Comparison of ENCODE assay signal across 8 cellular contexts in the genomic region with DNA sequence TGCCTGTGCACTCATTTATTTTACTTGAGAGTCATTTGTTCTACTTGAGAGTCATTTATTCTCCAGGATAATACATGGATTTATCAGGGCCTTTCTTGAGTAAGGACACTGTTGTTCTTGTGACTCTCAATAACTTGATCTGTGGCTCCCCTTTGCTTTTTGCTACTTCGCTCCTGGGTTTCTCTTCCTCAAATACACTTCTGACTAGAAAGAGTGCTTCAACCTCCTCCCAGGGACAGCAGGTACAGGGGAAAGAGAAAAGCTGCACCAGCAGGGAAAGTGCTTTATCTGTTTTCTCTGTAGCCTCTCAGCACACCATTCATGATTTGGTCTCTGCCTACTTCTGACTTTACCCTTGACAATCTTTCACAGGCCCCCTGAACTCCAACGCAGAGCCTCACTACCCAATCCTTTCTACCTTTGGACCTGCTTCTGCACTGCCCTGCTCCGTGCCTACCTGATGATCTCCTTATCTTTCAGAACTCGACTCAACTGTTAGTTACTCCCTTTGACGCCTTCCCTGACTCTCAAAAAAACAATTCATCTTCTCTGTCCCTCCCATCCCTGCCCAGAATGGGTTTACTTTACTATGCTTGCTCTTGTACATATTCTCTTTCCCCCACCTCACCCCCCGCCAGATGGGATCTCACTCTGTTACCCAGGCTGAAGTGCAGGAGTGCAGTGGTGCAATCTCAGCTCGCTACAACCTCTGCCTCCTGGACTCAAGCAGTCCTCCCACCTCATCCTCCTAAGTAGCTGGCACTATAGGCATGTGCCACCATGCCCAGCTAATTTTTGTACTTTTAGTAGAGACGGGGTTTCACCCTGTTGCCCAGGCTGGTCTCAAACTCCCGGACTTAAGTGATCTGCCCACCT. TPM values are rescaled to one million over a fixed set of nuclear protein-coding genes. Genes with fewer than 3 reads are reported as not detected.
DNase-seq lines count a peak whose midpoint lies in the region; ATAC-seq, FAIRE-seq and TF ChIP-seq lines count a peak whose summit lies in the region.

No MANE protein-coding gene starts in this region.

- H3K27me3 Mint-ChIP-seq in T-helper 2 cell treated with Interferon-gamma antibody and Interleukin-4, amounts not matched to agents 5 μg/mL and 100 μg/mL, for 36 hours (ENCODE audit: low read depth), result peaks cover 14% of the 10 kb centered on the region
- peaks cover 19% of the 10 kb centered on the region for H3K27me3 Mint-ChIP-seq in activated naive CD8-positive, alpha-beta T cell treated with anti-CD3 and anti-CD28 coated beads, Interleukin-2, amount 10 ng/mL, durations not matched to agents 7 days and 5 days

- no peaks in the 10 kb centered on the region for H3K36me3 Mint-ChIP-seq in T-helper 2 cell treated with Interferon-gamma antibody and Interleukin-4, amounts not matched to agents 5 μg/mL and 100 μg/mL, for 36 hours (ENCODE audit: low read depth)
- no peaks in the 10 kb centered on the region for H3K36me3 Mint-ChIP-seq in activated naive CD8-positive, alpha-beta T cell treated with anti-CD3 and anti-CD28 coated beads, Interleukin-2, amount 10 ng/mL, durations not matched to agents 7 days and 5 days

- peak overlapping the region; percentile 76 for H3K4me3 Mint-ChIP-seq in T-helper 2 cell treated with Interferon-gamma antibody and Interleukin-4, amounts not matched to agents 5 μg/mL and 100 μg/mL, for 36 hours
- peak overlapping the region; percentile 78 for H3K4me3 Mint-ChIP-seq in activated naive CD8-positive, alpha-beta T cell treated with anti-CD3 and anti-CD28 coated beads, Interleukin-2, amount 10 ng/mL, durations not matched to agents 7 days and 5 days

- 74% methylated on average over 9 of the region's 9 CpGs for WGBS in esophagus muscularis mucosa

- no peaks in the 10 kb centered on the region for H3K9me3 Mint-ChIP-seq in T-helper 2 cell treated with Interferon-gamma antibody and Interleukin-4, amounts not matched to agents 5 μg/mL and 100 μg/mL, for 36 hours
- no peaks in the 10 kb centered on the region for H3K9me3 Mint-ChIP-seq in activated naive CD8-positive, alpha-beta T cell treated with anti-CD3 and anti-CD28 coated beads, Interleukin-2, amount 10 ng/mL, durations not matched to agents 7 days and 5 days

- POLR2A ChIA-PET in activated naive CD8-positive, alpha-beta T cell treated with anti-CD3 and anti-CD28 coated beads, Interleukin-2, amount 10 ng/mL, durations not matched to agents 7 days and 5 days (lab: Charles Lee), result interaction anchor here (1.0 to 1.6 kb wide), 4 partner anchors 15 to 51 kb away, joined by 3 to 4 read pairs (median 3); partner anchors contain the start of genes IGSF8 and PIGM

- TF ChIP-seq EP300 in esophagus muscularis mucosa (IDR thresholded peaks at IDR 0.05), result no peak

- H3K9me3 ChIP-seq in skeletal muscle satellite cell (replicated peaks; ENCODE audit: low read length) (no peaks in the 10 kb centered on the region), esophagus muscularis mucosa (no peaks in the 10 kb centered on the region), kidney (ENCODE audit: control insufficient read depth in 1 of 2, low read length in 2 of 2) (no peaks in the 10 kb centered on the region)

- DNase-seq in T-helper 2 cell treated with Interferon-gamma antibody and Interleukin-4, amounts not matched to agents 5 μg/mL and 100 μg/mL, for 36 hours (ENCODE audit: low spot score), result no peak
- DNase-seq in T-helper 2 cell, result no peak
- no peak for DNase-seq in activated naive CD8-positive, alpha-beta T cell treated with anti-CD3 and anti-CD28 coated beads, Interleukin-2, amount 10 ng/mL, durations not matched to agents 7 days and 5 days
- DNase-seq in LoVo (ENCODE audit: low spot score), result no peak
- no peak for DNase-seq in esophagus muscularis mucosa (ENCODE audit: extremely low spot score)
- no peak for DNase-seq in kidney

- H3K9ac ChIP-seq in skeletal muscle satellite cell (ENCODE audit: low read depth, low read length) (peak overlapping the region; percentile 6), kidney (ENCODE audit: low read length in 2 of 2) (no peak overlapping the region)

- peak overlapping the region; percentile 46 for H3K27ac Mint-ChIP-seq in T-helper 2 cell treated with Interferon-gamma antibody and Interleukin-4, amounts not matched to agents 5 μg/mL and 100 μg/mL, for 36 hours
- H3K27ac Mint-ChIP-seq in activated naive CD8-positive, alpha-beta T cell treated with anti-CD3 and anti-CD28 coated beads, Interleukin-2, amount 10 ng/mL, durations not matched to agents 7 days and 5 days, result peak overlapping the region; percentile 84

- H3K27me3 ChIP-seq in skeletal muscle satellite cell (ENCODE audit: control insufficient read depth, insufficient read depth, low read length), result peaks cover 58% of the 10 kb centered on the region
- no peaks in the 10 kb centered on the region for H3K27me3 ChIP-seq in esophagus muscularis mucosa

- H3K4me1 Mint-ChIP-seq in T-helper 2 cell treated with Interferon-gamma antibody and Interleukin-4, amounts not matched to agents 5 μg/mL and 100 μg/mL, for 36 hours (ENCODE audit: low read depth), result peaks cover 13% of the 10 kb centered on the region
- H3K4me1 Mint-ChIP-seq in activated naive CD8-positive, alpha-beta T cell treated with anti-CD3 and anti-CD28 coated beads, Interleukin-2, amount 10 ng/mL, durations not matched to agents 7 days and 5 days, result peaks cover 13% of the 10 kb centered on the region

- peaks cover 12% of the 10 kb centered on the region for H3K4me1 ChIP-seq in skeletal muscle satellite cell (ENCODE audit: control insufficient read depth, insufficient read depth, low read length)
- peaks cover 9 to 16% (median 14%) of the 10 kb centered on the region in 4 donors for H3K4me1 ChIP-seq in esophagus muscularis mucosa
- peaks cover 0 to 5% of the 10 kb centered on the region in 2 donors for H3K4me1 ChIP-seq in kidney (ENCODE audit: control insufficient read depth in 1 of 2, insufficient read depth in 1 of 2, low read depth in 1 of 2, low read length in 2 of 2)

- peak; percentile 45 for ATAC-seq in HG03280 (IDR thresholded peaks at IDR 0.05; ENCODE audit: unreplicated experiment)
- ATAC-seq in activated naive CD8-positive, alpha-beta T cell treated with anti-CD3 and anti-CD28 coated beads, Interleukin-2, amount 10 ng/mL, durations not matched to agents 7 days and 5 days (ENCODE audit: low read depth), result no peak

- H3K4me3 ChIP-seq in skeletal muscle satellite cell (ENCODE audit: low read length) (peak overlapping the region; percentile 31), esophagus muscularis mucosa (peak overlapping the region in 2 of 4 donors; percentile 6 to 8), kidney (ENCODE audit: low read length in 2 of 2) (no peak overlapping the region)

- peak overlapping the region; percentile 74 for H3K4me2 ChIP-seq in skeletal muscle satellite cell (ENCODE audit: low read length)

- H3K36me3 ChIP-seq in skeletal muscle satellite cell (ENCODE audit: insufficient read depth, low read length) (no peaks in the 10 kb centered on the region), esophagus muscularis mucosa (no peaks in the 10 kb centered on the region), kidney (ENCODE audit: control insufficient read depth in 1 of 2, insufficient read depth in 2 of 2, low read length in 2 of 2) (no peaks in the 10 kb centered on the region)

- no peak for FAIRE-seq in kidney (lab: Jason Lieb, UNC)

- TF ChIP-seq POLR2A in esophagus muscularis mucosa (IDR thresholded peaks at IDR 0.05; ENCODE audit: low read depth), result no peak

- intact Hi-C loops in esophagus muscularis mucosa (cut with DNase I), result loop anchor here (2.0 kb wide), 1 partner anchor 35 kb away; no protein-coding TSS in a partner anchor
- intact Hi-C loops in kidney (cut with DNase I), result no loop called here

- H3K27ac ChIP-seq in esophagus muscularis mucosa (replicated peaks in 1 of 4), result no peak overlapping the region
- no peak overlapping the region for H3K27ac ChIP-seq in kidney (ENCODE audit: low read depth in 2 of 2, low read length in 2 of 2)

- TF ChIP-seq CTCF in esophagus muscularis mucosa (IDR thresholded peaks at IDR 0.05) (no peak), kidney (IDR thresholded peaks at IDR 0.05; ENCODE audit: borderline replicate concordance, extremely low read depth, insufficient read depth) (no peak)

RNA-seq across cellular contexts. Expression of gene PIGM, which starts 15.6 kb away (rescaled TPM):
- 1 to 10 TPM; 7.2 to 7.3 TPM for total RNA-seq in activated naive CD8-positive, alpha-beta T cell treated with anti-CD3 and anti-CD28 coated beads, Interleukin-2, amount 10 ng/mL, durations not matched to agents 7 days and 5 days
- total RNA-seq in skeletal muscle satellite cell (2012; rRNA removed), result 5.1 and 5.5 TPM in 2 replicates
- 1 to 10 TPM; 2.8 to 4.9 (median 4.6) TPM for total RNA-seq in esophagus muscularis mucosa
- 8.5 TPM for total RNA-seq in kidney
- 3.3 TPM for polyA plus RNA-seq in kidney (ENCODE audit: insufficient read depth, low read depth, low replicate concordance)

RNA-seq across cellular contexts. Expression of gene KCNJ10, which starts 22.6 kb away (rescaled TPM):
- total RNA-seq in activated naive CD8-positive, alpha-beta T cell treated with anti-CD3 and anti-CD28 coated beads, Interleukin-2, amount 10 ng/mL, durations not matched to agents 7 days and 5 days, result not detected
- not detected in 2 replicates for total RNA-seq in skeletal muscle satellite cell (2012; rRNA removed)
- total RNA-seq in esophagus muscularis mucosa (under 1 TPM in 1 of 4 donors, not detected in 3; 0.06 TPM), kidney (4.9 TPM)
- 57.6 TPM for polyA plus RNA-seq in kidney (ENCODE audit: insufficient read depth, low read depth, low replicate concordance)

RNA-seq across cellular contexts. Expression of gene KCNJ9, which starts 34.0 kb away (rescaled TPM):
- total RNA-seq in activated naive CD8-positive, alpha-beta T cell treated with anti-CD3 and anti-CD28 coated beads, Interleukin-2, amount 10 ng/mL, durations not matched to agents 7 days and 5 days, result not detected
- not detected in 2 replicates for total RNA-seq in skeletal muscle satellite cell (2012; rRNA removed)
- total RNA-seq in esophagus muscularis mucosa (not detected), kidney (not detected)
- polyA plus RNA-seq in kidney (ENCODE audit: insufficient read depth, low read depth, low replicate concordance), result 0.09 TPM

RNA-seq across cellular contexts. Expression of gene IGSF8, which starts 51.1 kb away (rescaled TPM):
- total RNA-seq in activated naive CD8-positive, alpha-beta T cell treated with anti-CD3 and anti-CD28 coated beads, Interleukin-2, amount 10 ng/mL, durations not matched to agents 7 days and 5 days, result 10 to 100 TPM; 39.8 to 44.6 TPM
- 14.0 and 16.7 TPM in 2 replicates for total RNA-seq in skeletal muscle satellite cell (2012; rRNA removed)
- 10 to 100 TPM; 12.0 to 27.0 (median 21.9) TPM for total RNA-seq in esophagus muscularis mucosa
- 40.9 TPM for total RNA-seq in kidney
- 47.0 TPM for polyA plus RNA-seq in kidney (ENCODE audit: insufficient read depth, low read depth, low replicate concordance)
